ENCODE assay signal across 21 cellular contexts in the genomic region with DNA sequence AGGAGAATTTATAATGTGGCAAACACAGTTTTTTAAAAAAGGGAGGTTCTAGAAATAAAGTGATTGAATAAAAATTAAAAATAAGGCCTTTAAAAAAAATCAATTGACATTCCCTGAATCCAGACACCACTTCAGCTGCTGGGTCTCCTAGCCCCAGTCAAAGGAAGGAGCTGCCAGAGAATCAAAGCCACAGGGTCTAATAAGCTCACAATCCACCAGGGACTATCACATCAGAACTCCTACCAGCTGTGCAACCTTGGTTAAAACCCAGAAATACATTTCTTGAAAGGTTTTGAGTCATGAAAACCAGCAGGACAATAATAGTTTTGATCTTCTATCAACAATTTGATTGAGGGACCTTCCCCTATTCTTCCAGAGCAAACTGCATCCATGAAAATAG.
DNase-seq lines count a peak whose midpoint lies in the region; ATAC-seq and TF ChIP-seq lines count a peak whose summit lies in the region.
"Had no signal": no experiment of that assay in that cellular context is flagged by ENCODE, and none has a peak within 500 bp of the region (broad histone marks: within the 10 kb centered on the region; RNA-seq: fewer than 3 reads in every experiment).

No MANE protein-coding gene starts in this region.

- peaks cover 0 to 8% of the 10 kb centered on the region in 2 donors for H3K4me1 ChIP-seq in aorta (ENCODE audit: control insufficient read depth in 1 of 2, insufficient read depth in 2 of 2, low read length in 2 of 2)
- H3K4me1 ChIP-seq: A549; BLaER1 treated with 17β-estradiol and CSF1 and Interleukin-3, amounts not matched to agents 10 nM and 100 nM had no signal

- peak; percentile 37 for DNase-seq in NCI-H2107 treated with DMSO at 0.1 percent for 48 hours (lab: John Stamatoyannopoulos, UW; ENCODE audit: unreplicated experiment)
- no peak for DNase-seq in NCI-H2107 (lab: John Stamatoyannopoulos, UW)
- DNase-seq in endothelial cell (ENCODE audit: low spot score) = no peak
- no peak for DNase-seq in osteocyte (ENCODE audit: extremely low spot score, unreplicated experiment)
- no peak for DNase-seq in aorta
- DNase-seq in T-helper 2 cell treated with Interferon-gamma antibody and Interleukin-4, amounts not matched to agents 5 μg/mL and 100 μg/mL, for 36 hours (ENCODE audit: low spot score) = no peak
- no peak for DNase-seq in AG20443 (ENCODE audit: low spot score)
- no peak for DNase-seq in NOMO-1 treated with dmso at 0.1 percent for 144 hours (lab: John Stamatoyannopoulos, UW; ENCODE audit: unreplicated experiment)
- DNase-seq: Calu3; CD8-positive, alpha-beta T cell; DMS79 treated with DMSO at 0.1 percent for 48 hours; GF-D8; GOT3; H7; HFFc6 had no signal

- no peaks in the 10 kb centered on the region for H3K9me3 Mint-ChIP-seq in endothelial cell (ENCODE audit: unreplicated experiment)
- H3K9me3 Mint-ChIP-seq in osteocyte (ENCODE audit: unreplicated experiment) = no peaks in the 10 kb centered on the region
- no peaks in the 10 kb centered on the region for H3K9me3 Mint-ChIP-seq in T-helper 2 cell treated with Interferon-gamma antibody and Interleukin-4, amounts not matched to agents 5 μg/mL and 100 μg/mL, for 36 hours
- H3K9me3 Mint-ChIP-seq: CD8-positive, alpha-beta T cell; HFFc6 had no signal

- H3K27me3 Mint-ChIP-seq in endothelial cell (ENCODE audit: unreplicated experiment) (peaks cover 2% of the 10 kb centered on the region), osteocyte (ENCODE audit: unreplicated experiment) (no peaks in the 10 kb centered on the region)
- H3K27me3 Mint-ChIP-seq in T-helper 2 cell treated with Interferon-gamma antibody and Interleukin-4, amounts not matched to agents 5 μg/mL and 100 μg/mL, for 36 hours (ENCODE audit: low read depth) = peaks cover 2% of the 10 kb centered on the region
- H3K27me3 Mint-ChIP-seq: B cell had no signal

- no peak overlapping the region for H3K4me3 ChIP-seq in aorta (ENCODE audit: low read length in 2 of 2)
- H3K4me3 ChIP-seq: A549; BLaER1 treated with 17β-estradiol and CSF1 and Interleukin-3, amounts not matched to agents 10 nM and 100 nM had no signal

- H3K9me3 ChIP-seq in aorta (ENCODE audit: control insufficient read depth, low read length) = no peaks in the 10 kb centered on the region
- H3K9me3 ChIP-seq: A549; BLaER1 treated with 17β-estradiol and CSF1 and Interleukin-3, amounts not matched to agents 10 nM and 100 nM had no signal

- no peak overlapping the region for H3K4me3 Mint-ChIP-seq in endothelial cell (ENCODE audit: unreplicated experiment)
- H3K4me3 Mint-ChIP-seq in osteocyte (ENCODE audit: unreplicated experiment) = no peak overlapping the region
- H3K4me3 Mint-ChIP-seq in T-helper 2 cell treated with Interferon-gamma antibody and Interleukin-4, amounts not matched to agents 5 μg/mL and 100 μg/mL, for 36 hours = no peak overlapping the region
- H3K4me3 Mint-ChIP-seq: B cell; CD8-positive, alpha-beta T cell; HFFc6 had no signal

- intact Hi-C loops in aorta (cut with DNase I) = no loop called here

- TF ChIP-seq CTCF in endothelial cell (IDR thresholded peaks at IDR 0.05; ENCODE audit: unreplicated experiment) = no peak
- no peak for TF ChIP-seq CTCF in osteocyte (IDR thresholded peaks at IDR 0.05)

- no peaks in the 10 kb centered on the region for H3K27me3 ChIP-seq in aorta (ENCODE audit: control insufficient read depth in 1 of 2, insufficient read depth in 2 of 2, low read length in 1 of 2)
- H3K27me3 ChIP-seq: BLaER1 treated with 17β-estradiol and CSF1 and Interleukin-3, amounts not matched to agents 10 nM and 100 nM had no signal

- peaks cover 28% of the 10 kb centered on the region for H3K4me1 Mint-ChIP-seq in endothelial cell (ENCODE audit: unreplicated experiment)
- H3K4me1 Mint-ChIP-seq in osteocyte (ENCODE audit: unreplicated experiment) = peaks cover 39% of the 10 kb centered on the region
- H3K4me1 Mint-ChIP-seq in T-helper 2 cell treated with Interferon-gamma antibody and Interleukin-4, amounts not matched to agents 5 μg/mL and 100 μg/mL, for 36 hours (ENCODE audit: low read depth) = no peaks in the 10 kb centered on the region
- H3K4me1 Mint-ChIP-seq: B cell had no signal

- H3K27ac Mint-ChIP-seq in endothelial cell (ENCODE audit: unreplicated experiment) = peak overlapping the region; percentile 61
- H3K27ac Mint-ChIP-seq in osteocyte (ENCODE audit: unreplicated experiment) = peak overlapping the region; percentile 84
- H3K27ac Mint-ChIP-seq in T-helper 2 cell treated with Interferon-gamma antibody and Interleukin-4, amounts not matched to agents 5 μg/mL and 100 μg/mL, for 36 hours = no peak overlapping the region
- H3K27ac Mint-ChIP-seq: B cell; CD8-positive, alpha-beta T cell; HFFc6 had no signal

- peak overlapping the region; percentile 57 to 68 for H3K27ac ChIP-seq in aorta (ENCODE audit: low read depth in 1 of 2, low read length in 2 of 2)
- H3K27ac ChIP-seq: 22Rv1; A549; BLaER1 treated with 17β-estradiol and CSF1 and Interleukin-3, amounts not matched to agents 10 nM and 100 nM; HL-60 had no signal

- H3K36me3 ChIP-seq in aorta (ENCODE audit: control insufficient read depth in 1 of 2, insufficient read depth in 2 of 2, low read length in 1 of 2) = no peaks in the 10 kb centered on the region
- H3K36me3 ChIP-seq: BLaER1 treated with 17β-estradiol and CSF1 and Interleukin-3, amounts not matched to agents 10 nM and 100 nM had no signal

- ATAC-seq in aorta (ENCODE audit: low FRiP score) = no peak
- ATAC-seq: A549; CD8-positive, alpha-beta T cell; HCT116 had no signal

- H3K36me3 Mint-ChIP-seq in endothelial cell (ENCODE audit: low read depth, unreplicated experiment) = no peaks in the 10 kb centered on the region
- H3K36me3 Mint-ChIP-seq in osteocyte (ENCODE audit: unreplicated experiment) = no peaks in the 10 kb centered on the region
- H3K36me3 Mint-ChIP-seq in T-helper 2 cell treated with Interferon-gamma antibody and Interleukin-4, amounts not matched to agents 5 μg/mL and 100 μg/mL, for 36 hours (ENCODE audit: low read depth) = no peaks in the 10 kb centered on the region
- H3K36me3 Mint-ChIP-seq: CD8-positive, alpha-beta T cell had no signal
